8 cellular contexts compared by ENCODE assay signal in the genomic region with DNA sequence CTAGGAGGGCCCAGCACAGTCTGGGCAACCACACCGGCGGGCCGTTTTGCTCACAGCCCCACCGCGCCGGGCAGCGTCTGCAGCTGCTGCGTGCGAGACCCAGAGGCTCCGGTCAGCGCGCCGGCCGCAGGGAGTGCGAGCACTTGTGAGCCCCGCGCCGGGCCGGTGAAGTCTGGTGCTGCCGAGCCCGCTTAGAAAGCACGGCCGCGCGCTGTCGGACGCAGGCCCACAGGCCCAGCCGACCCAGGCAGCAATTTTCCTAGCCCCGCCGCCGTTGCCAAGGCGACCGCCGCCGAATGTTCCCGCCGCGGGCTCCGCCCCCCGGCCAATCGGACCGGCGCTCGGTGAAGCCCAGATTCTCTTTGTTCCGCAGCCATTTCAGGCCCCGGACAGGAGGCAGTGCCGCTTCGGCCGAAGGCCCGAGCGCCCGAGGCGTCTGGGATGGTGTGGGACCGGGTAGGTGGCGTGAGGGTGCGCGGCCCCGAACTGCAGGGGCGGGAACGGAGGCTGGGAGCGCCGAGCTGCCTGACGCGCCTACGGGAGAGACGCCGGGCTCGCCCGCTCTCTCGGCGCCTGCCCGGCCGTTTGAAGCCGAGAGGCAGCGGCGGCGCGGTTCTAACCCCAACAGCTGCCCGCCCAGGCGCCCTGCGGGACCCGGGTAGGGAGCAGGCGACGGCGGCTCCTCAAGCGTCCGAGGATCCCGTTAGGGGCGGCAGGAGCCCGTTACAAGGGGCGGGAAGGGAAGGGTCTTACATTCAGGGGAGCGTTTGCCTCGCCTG. TPM values are rescaled to one million over a fixed set of nuclear protein-coding genes. Genes with fewer than 3 reads are reported as not detected.
DNase-seq lines count a peak whose midpoint lies in the region; ATAC-seq and TF ChIP-seq lines count a peak whose summit lies in the region.

TNPO1 (plus strand) TSS at position 365 of the 779 bp plus-strand sequence; CDS start at position 442, 77 bp downstream.

- TF ChIP-seq CTCF in OCI-LY1 (IDR thresholded peaks at IDR 0.05; ENCODE audit: low read length) = no peak

- no peaks in the 10 kb centered on the region for H4K20me1 ChIP-seq in OCI-LY1 (ENCODE audit: insufficient read depth, low read length)

- H3K79me2 ChIP-seq in OCI-LY1 (ENCODE audit: insufficient read depth, low read length) = no peaks in the 10 kb centered on the region

- peak within 1 kb of the TSS; percentile 76 for H2AFZ ChIP-seq in OCI-LY1 (ENCODE audit: low read length)

- no peaks in the 10 kb centered on the region for H3K36me3 ChIP-seq in OCI-LY1 (ENCODE audit: insufficient read depth, low read length)

- H3K4me3 ChIP-seq in OCI-LY1 (ENCODE audit: low read depth, low read length, poor library complexity, severe bottlenecking) = peak within 1 kb of the TSS; percentile 72

- no peaks in the 10 kb centered on the region for H3K27me3 ChIP-seq in OCI-LY1 (ENCODE audit: insufficient read depth, low read length)

- peak within 1 kb of the TSS; percentile 79 for H3K27ac ChIP-seq in OCI-LY1 (ENCODE audit: low read depth, low read length, poor library complexity, severe bottlenecking)

- DNase-seq in Caki2 (ENCODE audit: low read depth) (peak; percentile 88), HT-29 (ENCODE audit: low spot score) (peak; percentile 88), activated T-cell treated with anti-CD3 and anti-CD28 coated beads for 24 hours (ENCODE audit: low read depth) (peak; percentile 79), epidermal melanocyte (ENCODE audit: insufficient read length, low spot score) (peak; percentile 79), middle frontal gyrus (ENCODE audit: extremely low spot score, low spot score) (peak; percentile 90)
- peak; percentile 75 to 80 for DNase-seq in stimulated activated CD8-positive, alpha-beta memory T cell treated with anti-CD3 and anti-CD28 coated beads, Interleukin-2, amount 100 ng/mL, for 1 hour (ENCODE audit: low read depth in 2 of 2)

- no peaks in the 10 kb centered on the region for H3K9me2 ChIP-seq in OCI-LY1 (ENCODE audit: low read depth, low read length)

- no peaks in the 10 kb centered on the region for H3F3A ChIP-seq in OCI-LY1 (ENCODE audit: insufficient read depth, low read length)

- peak within 1 kb of the TSS; percentile 78 for H3K4me2 ChIP-seq in OCI-LY1 (ENCODE audit: low read length)

- peak; percentile 70 for ATAC-seq in GM21360 (IDR thresholded peaks at IDR 0.05; ENCODE audit: unreplicated experiment)

- H3K9ac ChIP-seq in OCI-LY1 (ENCODE audit: low read length) = peak within 1 kb of the TSS; percentile 75

- in situ Hi-C loops in Caki2 (cut with HindIII; ENCODE audit: low pct_unique_long_range_greater_than_20kb, low sequenced_read_pairs) = no loop called here

- H3K9me3 ChIP-seq in OCI-LY1 (ENCODE audit: low read length) = no peaks in the 10 kb centered on the region

- peaks cover 31% of the 10 kb centered on the region for H3K4me1 ChIP-seq in OCI-LY1 (ENCODE audit: insufficient read depth, low read length, severe bottlenecking)

RNA-seq across cellular contexts. Expression of gene TNPO1, which starts in this region (rescaled TPM):
- 99.7 and 122 TPM in 2 replicates for total RNA-seq in Caki2 (2014; rRNA removed; shearing (Covaris generic); ENCODE audit: low replicate concordance)
- 70.8 and 76.8 TPM in 2 replicates for total RNA-seq in HT-29 (2014; rRNA removed; shearing (Covaris generic))

Comparison
In these comparisons a context has a peak if more than half of its experiments do, and no peak if none do; other contexts are left out.
1. Peak in every context shown above with its lines: DNase-seq, ATAC-seq, H3K4me3 ChIP-seq and H3K27ac ChIP-seq.